8 cellular contexts compared by ENCODE assay signal in the genomic region with DNA sequence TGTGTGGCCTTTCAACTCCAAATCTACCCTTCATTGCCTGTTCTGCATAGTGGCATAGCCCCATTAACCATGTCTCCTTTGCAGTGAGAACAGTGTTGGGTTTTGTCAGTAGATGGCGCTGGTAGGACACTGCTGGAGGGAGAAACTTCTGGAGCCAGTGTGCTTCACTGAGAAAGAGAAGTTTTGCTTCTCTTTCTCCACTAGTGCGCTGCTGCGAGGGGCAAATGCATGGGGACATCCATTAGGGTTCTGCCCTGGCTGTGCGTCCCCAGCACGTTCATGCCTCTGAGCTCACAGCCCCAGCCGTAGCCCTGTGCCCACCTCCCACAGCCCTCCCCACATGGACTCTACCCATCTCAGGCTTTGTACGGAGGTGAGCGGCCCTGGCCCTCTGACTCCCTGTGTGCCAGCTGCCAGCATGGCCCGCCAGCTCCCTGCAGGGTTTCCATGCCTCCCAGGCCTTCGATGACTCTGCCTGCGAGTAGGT. TPM values are rescaled to one million over a fixed set of nuclear protein-coding genes. Genes with fewer than 3 reads are reported as not detected.
A peak's percentile ranks its signal among the peaks of the same experiment; 100 is the strongest.
DNase-seq lines count a peak whose midpoint lies in the region; ATAC-seq and TF ChIP-seq lines count a peak whose summit lies in the region.

No MANE protein-coding gene starts in this region.

- H3K9me2 ChIP-seq in GM23338 (ENCODE audit: insufficient read depth): no peaks in the 10 kb centered on the region

- no peak overlapping the region for H3K27ac ChIP-seq in GM23338 (ENCODE audit: low read depth)

- H3K9me3 Mint-ChIP-seq in GM23338: peaks cover 13% of the 10 kb centered on the region; the same call in 2 of the 3 replicates
- H3K9me3 Mint-ChIP-seq in central memory CD8-positive, alpha-beta T cell: no peaks in the 10 kb centered on the region

- H3K36me3 Mint-ChIP-seq in GM23338 (ENCODE audit: low read depth): no peaks in the 10 kb centered on the region
- H3K36me3 Mint-ChIP-seq in central memory CD8-positive, alpha-beta T cell (ENCODE audit: insufficient read depth): peaks cover 3% of the 10 kb centered on the region

- no peak overlapping the region for H3K27ac Mint-ChIP-seq in GM23338
- no peak overlapping the region for H3K27ac Mint-ChIP-seq in central memory CD8-positive, alpha-beta T cell (ENCODE audit: low read depth)

- H3K27me3 Mint-ChIP-seq in GM23338 (ENCODE audit: insufficient read depth, low read depth, poor library complexity): no peaks in the 10 kb centered on the region
- no peaks in the 10 kb centered on the region for H3K27me3 Mint-ChIP-seq in central memory CD8-positive, alpha-beta T cell

- H3K36me3 ChIP-seq in GM23338 (ENCODE audit: insufficient read depth): no peaks in the 10 kb centered on the region

- DNase-seq in AG20443 (ENCODE audit: low spot score): peak; percentile 87
- DNase-seq in GM23338 (ENCODE audit: low spot score): peak; percentile 82
- DNase-seq in NCI-H2227 treated with DMSO at 0.1 percent for 48 hours (lab: John Stamatoyannopoulos, UW): peak; percentile 48
- peak; percentile 39 for DNase-seq in activated CD4-positive, CD25-positive, alpha-beta regulatory T cell treated with anti-CD3 and anti-CD28 coated beads, Interleukin-2, amount 50 U/mL, for 16 hours (ENCODE audit: low read depth, low spot score)
- peak; percentile 50 to 55 for DNase-seq in central memory CD8-positive, alpha-beta T cell (ENCODE audit: low spot score in 2 of 2)
- peak; percentile 88 for DNase-seq in left kidney (ENCODE audit: low read depth, low spot score)
- peak; percentile 53 to 61 for DNase-seq in stimulated activated CD4-positive, alpha-beta T cell treated with anti-CD3 and anti-CD28 coated beads, Interleukin-4, amount 100 ng/mL, for 48 hours (ENCODE audit: low read depth in 2 of 2)

- no peaks in the 10 kb centered on the region for H3K79me2 ChIP-seq in GM23338 (replicated peaks; ENCODE audit: insufficient read depth)

- H2AFZ ChIP-seq in GM23338: peak overlapping the region; percentile 97

- TF ChIP-seq CTCF in GM23338 (conservative IDR thresholded peaks at IDR 0.05; ENCODE audit: low read depth in 2 of 2): peak; percentile 92 to 98

- H3K4me1 Mint-ChIP-seq in GM23338: peaks cover 3% of the 10 kb centered on the region; the same call in 1 of the 3 replicates
- no peaks in the 10 kb centered on the region for H3K4me1 Mint-ChIP-seq in central memory CD8-positive, alpha-beta T cell

- H3K4me2 ChIP-seq in GM23338: no peak overlapping the region; the same call in 1 of the 2 replicates

- H3K4me3 Mint-ChIP-seq in GM23338: no peak overlapping the region
- H3K4me3 Mint-ChIP-seq in central memory CD8-positive, alpha-beta T cell: no peak overlapping the region

- no peaks in the 10 kb centered on the region for H3F3A ChIP-seq in GM23338 (replicated peaks; ENCODE audit: low read depth)

- no peaks in the 10 kb centered on the region for H3K4me1 ChIP-seq in GM23338 (ENCODE audit: insufficient read depth)

- H4K20me1 ChIP-seq in GM23338 (replicated peaks; ENCODE audit: insufficient read depth): no peaks in the 10 kb centered on the region

- H3K4me3 ChIP-seq in GM23338: no peak overlapping the region

- H3K27me3 ChIP-seq in GM23338 (ENCODE audit: insufficient read depth): no peaks in the 10 kb centered on the region

- ATAC-seq in GM23338 (peak; percentile 99), HG03457 (IDR thresholded peaks at IDR 0.05; ENCODE audit: unreplicated experiment) (no peak)
- peak; percentile 62 for ATAC-seq in central memory CD8-positive, alpha-beta T cell (replicated peaks; ENCODE audit: extremely low read depth, poor library complexity, severe bottlenecking)

TF ChIP-seq in GM23338, 12 proteins besides CTCF, POLR2A, EP300 and RAD21 (continues in another document):
- TF ChIP-seq, protein P1, sequence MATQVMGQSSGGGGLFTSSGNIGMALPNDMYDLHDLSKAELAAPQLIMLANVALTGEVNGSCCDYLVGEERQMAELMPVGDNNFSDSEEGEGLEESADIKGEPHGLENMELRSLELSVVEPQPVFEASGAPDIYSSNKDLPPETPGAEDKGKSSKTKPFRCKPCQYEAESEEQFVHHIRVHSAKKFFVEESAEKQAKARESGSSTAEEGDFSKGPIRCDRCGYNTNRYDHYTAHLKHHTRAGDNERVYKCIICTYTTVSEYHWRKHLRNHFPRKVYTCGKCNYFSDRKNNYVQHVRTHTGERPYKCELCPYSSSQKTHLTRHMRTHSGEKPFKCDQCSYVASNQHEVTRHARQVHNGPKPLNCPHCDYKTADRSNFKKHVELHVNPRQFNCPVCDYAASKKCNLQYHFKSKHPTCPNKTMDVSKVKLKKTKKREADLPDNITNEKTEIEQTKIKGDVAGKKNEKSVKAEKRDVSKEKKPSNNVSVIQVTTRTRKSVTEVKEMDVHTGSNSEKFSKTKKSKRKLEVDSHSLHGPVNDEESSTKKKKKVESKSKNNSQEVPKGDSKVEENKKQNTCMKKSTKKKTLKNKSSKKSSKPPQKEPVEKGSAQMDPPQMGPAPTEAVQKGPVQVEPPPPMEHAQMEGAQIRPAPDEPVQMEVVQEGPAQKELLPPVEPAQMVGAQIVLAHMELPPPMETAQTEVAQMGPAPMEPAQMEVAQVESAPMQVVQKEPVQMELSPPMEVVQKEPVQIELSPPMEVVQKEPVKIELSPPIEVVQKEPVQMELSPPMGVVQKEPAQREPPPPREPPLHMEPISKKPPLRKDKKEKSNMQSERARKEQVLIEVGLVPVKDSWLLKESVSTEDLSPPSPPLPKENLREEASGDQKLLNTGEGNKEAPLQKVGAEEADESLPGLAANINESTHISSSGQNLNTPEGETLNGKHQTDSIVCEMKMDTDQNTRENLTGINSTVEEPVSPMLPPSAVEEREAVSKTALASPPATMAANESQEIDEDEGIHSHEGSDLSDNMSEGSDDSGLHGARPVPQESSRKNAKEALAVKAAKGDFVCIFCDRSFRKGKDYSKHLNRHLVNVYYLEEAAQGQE (IDR thresholded peaks at IDR 0.05; ENCODE audit: unreplicated experiment): no peak
- TF ChIP-seq STAT1 (IDR thresholded peaks at IDR 0.05; ENCODE audit: unreplicated experiment) (no peak), POLR2AphosphoS5 (IDR thresholded peaks at IDR 0.05; ENCODE audit: low read depth) (no peak), CREB1 (CRISPR knock-in tag; IDR thresholded peaks at IDR 0.05; ENCODE audit: low read depth) (no peak), ETS1 (IDR thresholded peaks at IDR 0.05) (no peak), EZH2 (IDR thresholded peaks at IDR 0.05; ENCODE audit: low read depth, unreplicated experiment) (no peak), ZNF331 (CRISPR knock-in tag; IDR thresholded peaks at IDR 0.05; ENCODE audit: low read depth) (no peak), EZH2phosphoT487 (IDR thresholded peaks at IDR 0.05; ENCODE audit: unreplicated experiment) (no peak)

RNA-seq across cellular contexts. Expression of gene RIMS3, which starts 53.1 kb away (rescaled TPM):
- total RNA-seq in GM23338 (2014; rRNA removed; shearing (Covaris generic)): 19.7 and 27.2 TPM in 2 replicates
- polyA plus RNA-seq in GM23338 (2016; fragmentation: Nextera tagmentation; extraction: Ambion mirVana): 6.9 and 8.7 TPM in 2 replicates
